9 cellular contexts compared by ENCODE assay signal in genomic region chr2:31219131-31219969, GRCh38.
DNase-seq lines count a peak whose midpoint lies in the region; ATAC-seq and TF ChIP-seq lines count a peak whose summit lies in the region.
"Had no signal": no experiment of that assay in that cellular context is flagged by ENCODE, and none has a peak within 500 bp of the region (broad histone marks: within the 10 kb centered on the region; RNA-seq: fewer than 3 reads in every experiment).

No MANE protein-coding gene starts in this region.

- peaks cover 37% of the 10 kb centered on the region for H3K4me1 Mint-ChIP-seq in nephron progenitor cell

- H3K36me3 Mint-ChIP-seq in nephron progenitor cell (ENCODE audit: low read depth), result no peaks in the 10 kb centered on the region

- peaks cover 24% of the 10 kb centered on the region for H3K27me3 Mint-ChIP-seq in nephron progenitor cell (ENCODE audit: low read depth, poor library complexity)

- H3K9me3 Mint-ChIP-seq in nephron progenitor cell, result no peaks in the 10 kb centered on the region

- DNase-seq in NAMALWA (ENCODE audit: low spot score) (peak; percentile 81), nephron progenitor cell (no peak), cortex of kidney (lab: John Stamatoyannopoulos, UW) (no peak), DMS 273 treated with DMSO at 0.1 percent for 48 hours (lab: John Stamatoyannopoulos, UW) (no peak), cerebellar cortex (ENCODE audit: low spot score) (no peak)
- DNase-seq in stimulated activated CD4-positive, alpha-beta T cell treated with anti-CD3 and anti-CD28 coated beads, Interleukin-4, amount 100 ng/mL, for 4 hours, result no peak
- DNase-seq: HCEC 1CT had no signal

- peak overlapping the region; percentile 33 for H3K27ac Mint-ChIP-seq in nephron progenitor cell

- peak; percentile 70 for ATAC-seq in GM18873 (IDR thresholded peaks at IDR 0.05; ENCODE audit: low FRiP score, unreplicated experiment)
- peak; percentile 76 for ATAC-seq in HG02623 (IDR thresholded peaks at IDR 0.05; ENCODE audit: unreplicated experiment)

- no peak for TF ChIP-seq CTCF in nephron progenitor cell (IDR thresholded peaks at IDR 0.05)

- no peak overlapping the region for H3K4me3 Mint-ChIP-seq in nephron progenitor cell
